13 cellular contexts compared by ENCODE assay signal in the genomic region with DNA sequence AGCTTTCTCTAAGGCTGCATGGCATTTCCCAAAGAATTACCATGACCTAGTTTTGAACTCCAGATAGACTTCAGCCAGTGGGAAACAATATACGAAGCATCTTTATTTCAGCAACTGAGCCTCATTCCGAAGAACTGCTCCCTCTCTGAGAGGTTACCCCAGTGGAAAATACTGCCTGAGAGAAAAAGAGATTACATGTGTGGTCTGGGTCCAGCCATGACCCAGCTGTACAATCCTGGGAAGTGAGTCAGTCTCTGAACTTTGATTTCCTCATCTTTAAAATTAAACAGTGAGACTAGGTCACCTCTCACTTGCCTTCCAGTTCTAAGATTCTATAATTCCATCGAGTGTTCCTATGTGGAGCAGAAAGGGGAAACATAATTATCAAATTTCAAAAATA. TPM values are rescaled to one million over a fixed set of nuclear protein-coding genes. Genes with fewer than 3 reads are reported as not detected.
A peak's percentile ranks its signal among the peaks of the same experiment; 100 is the strongest.
DNase-seq lines count a peak whose midpoint lies in the region; ATAC-seq and TF ChIP-seq lines count a peak whose summit lies in the region.
"Had no signal": no experiment of that assay in that cellular context is flagged by ENCODE, and none has a peak within 500 bp of the region (broad histone marks: within the 10 kb centered on the region; RNA-seq: fewer than 3 reads in every experiment).

No MANE protein-coding gene starts in this region.

- in situ Hi-C loops in mammary epithelial cell (cut with MboI; ENCODE audit: low sequenced_read_pairs in 2 of 2) = no loop called here

- no peaks in the 10 kb centered on the region for H3K9me3 Mint-ChIP-seq in HFFc6
- H3K9me3 Mint-ChIP-seq in activated T-cell treated with anti-CD3 and anti-CD28 coated beads, Interleukin-2, amount 50 U/mL, for 4 hours = no peaks in the 10 kb centered on the region
- H3K9me3 Mint-ChIP-seq: GM23338 had no signal

- peaks cover 48% of the 10 kb centered on the region for H3K4me1 Mint-ChIP-seq in HFFc6 (ENCODE audit: low read depth)
- peaks cover 43% of the 10 kb centered on the region for H3K4me1 Mint-ChIP-seq in activated T-cell treated with anti-CD3 and anti-CD28 coated beads, Interleukin-2, amount 50 U/mL, for 4 hours (ENCODE audit: low read depth)

- dilution Hi-C loops in mammary epithelial cell (cut with HindIII; ENCODE audit: low sequenced_read_pairs) = no loop called here

- H3K79me2 ChIP-seq in mammary epithelial cell (ENCODE audit: insufficient read depth, low read length) = peaks cover 3% of the 10 kb centered on the region

- no peaks in the 10 kb centered on the region for H3K27me3 ChIP-seq in mammary epithelial cell (ENCODE audit: insufficient read depth, low read length)
- no peaks in the 10 kb centered on the region for H3K27me3 ChIP-seq in iPS-18a (ENCODE audit: control insufficient read depth, insufficient read depth, low read length)

- H3K27ac Mint-ChIP-seq in HFFc6 = peak overlapping the region; percentile 85
- H3K27ac Mint-ChIP-seq: GM23338 had no signal

- no peak for ATAC-seq in HG02852 (IDR thresholded peaks at IDR 0.05; ENCODE audit: unreplicated experiment)
- ATAC-seq in activated T-cell treated with anti-CD3 and anti-CD28 coated beads, Interleukin-2, amount 50 U/mL, for 4 hours = no peak
- ATAC-seq: GM23338 had no signal

- no peaks in the 10 kb centered on the region for H3K36me3 ChIP-seq in mammary epithelial cell (ENCODE audit: insufficient read depth, low read length)
- H3K36me3 ChIP-seq in iPS-18a (ENCODE audit: control insufficient read depth, low read depth, low read length) = no peaks in the 10 kb centered on the region

- H3K27me3 Mint-ChIP-seq in HFFc6 (ENCODE audit: insufficient read depth) = no peaks in the 10 kb centered on the region
- H3K27me3 Mint-ChIP-seq in activated T-cell treated with anti-CD3 and anti-CD28 coated beads, Interleukin-2, amount 50 U/mL, for 4 hours (ENCODE audit: low read depth) = no peaks in the 10 kb centered on the region

- H3K4me3 ChIP-seq in mammary epithelial cell (replicated peaks in 1 of 3; ENCODE audit: insufficient read depth in 1 of 3, low read depth in 2 of 3, low read length in 3 of 3) = no peak overlapping the region
- H3K4me3 ChIP-seq in iPS-18a (ENCODE audit: low read length) = no peak overlapping the region
- H3K4me3 ChIP-seq: GM23338 had no signal

- H4K20me1 ChIP-seq in mammary epithelial cell (ENCODE audit: insufficient read depth, low read length) = no peaks in the 10 kb centered on the region

- no TSS peak for BruUV-seq in mammary epithelial cell (replicated peaks; lab: Mats Ljungman, UMichigan)

- 79% methylated on average over 3 of the region's 3 CpGs for WGBS in mammary epithelial cell (ENCODE audit: low coverage, missing lambda C conversion rate)

- H3K4me2 ChIP-seq in mammary epithelial cell (ENCODE audit: insufficient read depth, low read depth, low read length) = no peak overlapping the region
- H3K4me2 ChIP-seq: GM23338 had no signal

- DNase-seq in HFFc6 (peak; percentile 61), mammary epithelial cell (peak; percentile 48), substantia nigra (lab: John Stamatoyannopoulos, UW) (no peak), inferior parietal cortex (ENCODE audit: extremely low spot score) (no peak), C1 segment of cervical spinal cord (lab: John Stamatoyannopoulos, UW) (no peak)
- DNase-seq in activated T-cell treated with anti-CD3 and anti-CD28 coated beads, Interleukin-2, amount 50 U/mL, for 4 hours = no peak
- DNase-seq: effector CD8-positive, alpha-beta T cell; NCI-H1436 treated with DMSO at 0.1 percent for 48 hours; stimulated activated naive CD4-positive, alpha-beta T cell had no signal

- H3K4me3 Mint-ChIP-seq in HFFc6 = peak overlapping the region; percentile 54
- H3K4me3 Mint-ChIP-seq in activated T-cell treated with anti-CD3 and anti-CD28 coated beads, Interleukin-2, amount 50 U/mL, for 4 hours = no peak overlapping the region
- H3K4me3 Mint-ChIP-seq: GM23338 had no signal

- H3K4me1 ChIP-seq in mammary epithelial cell (ENCODE audit: insufficient read depth, low read length) (peaks cover 16% of the 10 kb centered on the region), iPS-18a (ENCODE audit: control insufficient read depth, low read depth, low read length) (peaks cover 34% of the 10 kb centered on the region)

- CTCF ChIA-PET in mammary epithelial cell (lab: Charles Lee; ENCODE audit: low non-redundant PET) = interaction anchor here (0.6 kb wide), 1 partner anchor 43 kb away, joined by 3 read pairs; a partner anchor contains a TSS

- H3K27ac ChIP-seq in mammary epithelial cell (ENCODE audit: insufficient read depth, low read depth, low read length) (no peak overlapping the region), iPS-18a (ENCODE audit: low read length) (no peak overlapping the region), substantia nigra (ENCODE audit: low read depth, low read length, poor library complexity, severe bottlenecking) (peak overlapping the region; percentile 28)
- H3K27ac ChIP-seq: HL-60 had no signal

- H3K36me3 Mint-ChIP-seq in HFFc6 (ENCODE audit: low read depth) = peaks cover 7% of the 10 kb centered on the region; the same call in 1 of the 2 replicates
- peaks cover 10% of the 10 kb centered on the region for H3K36me3 Mint-ChIP-seq in activated T-cell treated with anti-CD3 and anti-CD28 coated beads, Interleukin-2, amount 50 U/mL, for 4 hours (ENCODE audit: insufficient read depth)

- H3K9ac ChIP-seq in mammary epithelial cell (ENCODE audit: insufficient read depth, low read length) (no peak overlapping the region), iPS-18a (ENCODE audit: low read length) (peak overlapping the region; percentile 5)

- H3K9me3 ChIP-seq in mammary epithelial cell (replicated peaks; ENCODE audit: insufficient read depth, low read length) (no peaks in the 10 kb centered on the region), iPS-18a (ENCODE audit: control insufficient read depth, low read depth, low read length) (no peaks in the 10 kb centered on the region)

- intact Hi-C loops in mammary epithelial cell (cut with micrococcal nuclease) = no loop called here

- H2AFZ ChIP-seq in mammary epithelial cell (ENCODE audit: low read depth, low read length) = no peak overlapping the region
- H2AFZ ChIP-seq: GM23338 had no signal

- TF ChIP-seq CTCF in HFFc6 (IDR thresholded peaks at IDR 0.05) = no peak
- no peak for TF ChIP-seq CTCF in mammary epithelial cell (conservative IDR thresholded peaks at IDR 0.05 in 1 of 2, IDR thresholded peaks at IDR 0.05 in 1 of 2; ENCODE audit: extremely low read depth in 1 of 2, insufficient read depth in 1 of 2, low read depth in 1 of 2, low read length in 2 of 2)

RNA-seq across cellular contexts. Expression of a gene that starts 42.4 kb away (rescaled TPM):
- 10 to 100 TPM; 10.6 to 17.2 (median 11.8) TPM for total RNA-seq in HFFc6 (2021; fragmentation: NEBNext Ultra II Directional; extraction: Animal tissue kit (Norgen Biotek cat#: 25700))
- total RNA-seq in mammary epithelial cell = 1 to 10 TPM; 7.5 to 9.7 TPM
- polyA plus RNA-seq in mammary epithelial cell = 3.5 TPM
- 76.6 TPM for polyA minus RNA-seq in mammary epithelial cell
- total RNA-seq in activated T-cell treated with anti-CD3 and anti-CD28 coated beads, Interleukin-2, amount 50 U/mL, for 4 hours = 10 to 100 TPM; 12.9 to 15.4 (median 13.5) TPM

Comparison
In these comparisons a context has a peak if more than half of its experiments do, and no peak if none do; other contexts are left out.
1. DNase-seq: peak in HFFc6 (single experiment) and mammary epithelial cell (single experiment); none in substantia nigra (0 of 49), inferior parietal cortex (single experiment), activated T-cell treated with anti-CD3 and anti-CD28 coated beads, Interleukin-2, amount 50 U/mL, for 4 hours (single experiment) and C1 segment of cervical spinal cord (0 of 14).